In genomic region chr2:29417630-29418029, GRCh38 we compare ENCODE assay signal across 23 cellular contexts.
"Had no signal": no experiment of that assay in that cellular context is flagged by ENCODE, and none has a peak within 500 bp of the region (broad histone marks: within the 10 kb centered on the region; RNA-seq: fewer than 3 reads in every experiment).

No MANE protein-coding gene starts in this region.

- H3K27ac ChIP-seq: gastrocnemius medialis, prostate gland, right atrium auricular region, suprapubic skin, upper lobe of left lung had no signal

- H3K27me3 ChIP-seq: gastrocnemius medialis, right atrium auricular region, upper lobe of left lung had no signal

- H3K4me1 Mint-ChIP-seq: memory B cell; naive B cell; stimulated activated naive CD8-positive, alpha-beta T cell treated with anti-CD3 and anti-CD28 coated beads, Interleukin-15, amount 100 ng/mL, for 72 hours had no signal

- H3K36me3 Mint-ChIP-seq: memory B cell; naive B cell; natural killer cell treated with Interleukin-12 subunit alpha and Interleukin-12 subunit beta and Interleukin-15 and Interleukin-18, amount 100 ng/mL, for 72 hours had no signal

- H3K9me3 ChIP-seq: gastrocnemius medialis, mucosa of descending colon, prostate gland, right atrium auricular region, suprapubic skin, upper lobe of left lung had no signal

- ATAC-seq: effector memory CD8-positive, alpha-beta T cell; gastrocnemius medialis; left lobe of liver; mucosa of descending colon; natural killer cell treated with Interleukin-12 subunit alpha and Interleukin-12 subunit beta and Interleukin-15 and Interleukin-18, amount 100 ng/mL, for 72 hours; sciatic nerve; stimulated activated naive CD8-positive, alpha-beta T cell treated with anti-CD3 and anti-CD28 coated beads, Interleukin-15, amount 100 ng/mL, for 72 hours had no signal

- H3K4me3 ChIP-seq: gastrocnemius medialis, lung, mucosa of descending colon, prostate gland, right atrium auricular region, smooth muscle cell, suprapubic skin, upper lobe of left lung had no signal

- H3K4me1 ChIP-seq: prostate gland, right atrium auricular region, suprapubic skin, upper lobe of left lung had no signal

- H3K27ac Mint-ChIP-seq: effector memory CD8-positive, alpha-beta T cell; memory B cell; natural killer cell treated with Interleukin-12 subunit alpha and Interleukin-12 subunit beta and Interleukin-15 and Interleukin-18, amount 100 ng/mL, for 72 hours; stimulated activated naive CD8-positive, alpha-beta T cell treated with anti-CD3 and anti-CD28 coated beads, Interleukin-15, amount 100 ng/mL, for 72 hours had no signal

- H3K9me3 Mint-ChIP-seq: effector memory CD8-positive, alpha-beta T cell; memory B cell; natural killer cell treated with Interleukin-12 subunit alpha and Interleukin-12 subunit beta and Interleukin-15 and Interleukin-18, amount 100 ng/mL, for 72 hours; stimulated activated naive CD8-positive, alpha-beta T cell treated with anti-CD3 and anti-CD28 coated beads, Interleukin-15, amount 100 ng/mL, for 72 hours had no signal

- DNase-seq: cortex of kidney; effector memory CD8-positive, alpha-beta T cell; gastrocnemius medialis; head of caudate nucleus; mucosa of descending colon; naive B cell; nucleus accumbens; stimulated activated CD4-positive, alpha-beta T cell treated with anti-CD3 and anti-CD28 coated beads, Interleukin-12 subunit alpha, Interleukin-12 subunit beta, amount 100 ng/mL, for 4 hours; stimulated activated CD4-positive, alpha-beta T cell treated with anti-CD3 and anti-CD28 coated beads, Interleukin-1b, Interleukin-23, amount 100 ng/mL, for 48 hours; stimulated activated CD4-positive, alpha-beta T cell treated with anti-CD3 and anti-CD28 coated beads, Interleukin-4, amount 100 ng/mL, for 1 hour; stimulated activated CD8-positive, alpha-beta memory T cell treated with anti-CD3 and anti-CD28 coated beads, Interleukin-4, amount 100 ng/mL, for 48 hours; stimulated activated naive CD4-positive, alpha-beta T cell; stimulated activated naive CD8-positive, alpha-beta T cell treated with anti-CD3 and anti-CD28 coated beads, Interleukin-15, amount 100 ng/mL, for 72 hours; upper lobe of left lung had no signal

- H3K4me3 Mint-ChIP-seq: effector memory CD8-positive, alpha-beta T cell; memory B cell; natural killer cell treated with Interleukin-12 subunit alpha and Interleukin-12 subunit beta and Interleukin-15 and Interleukin-18, amount 100 ng/mL, for 72 hours; stimulated activated naive CD8-positive, alpha-beta T cell treated with anti-CD3 and anti-CD28 coated beads, Interleukin-15, amount 100 ng/mL, for 72 hours had no signal

- H3K36me3 ChIP-seq: gastrocnemius medialis, prostate gland, right atrium auricular region, suprapubic skin, upper lobe of left lung had no signal

- H3K4me2 ChIP-seq: smooth muscle cell had no signal

- H3K27me3 Mint-ChIP-seq: stimulated activated naive CD8-positive, alpha-beta T cell treated with anti-CD3 and anti-CD28 coated beads, Interleukin-15, amount 100 ng/mL, for 72 hours had no signal
